ENCODE assay signal across 1 cellular context in genomic region chr10:75611081-75611971, GRCh38.
TF ChIP-seq lines count a peak whose summit lies in the region.

No MANE protein-coding gene starts in this region.

TF ChIP-seq in H1, 55 proteins besides CTCF, POLR2A, EP300 and RAD21:
- TF ChIP-seq RBBP5 (IDR thresholded peaks at IDR 0.05; ENCODE audit: borderline replicate concordance, low read depth, low read length) (no peak), FOSL1 (IDR thresholded peaks at IDR 0.05; ENCODE audit: insufficient read depth, low read depth, low read length) (no peak), NRF1 (IDR thresholded peaks at IDR 0.05; ENCODE audit: low read depth, low read length) (no peak), ASH2L (IDR thresholded peaks at IDR 0.05; ENCODE audit: low read length) (no peak), ATF3 (IDR thresholded peaks at IDR 0.05; ENCODE audit: insufficient read depth, low read depth, low read length) (no peak), POLR2AphosphoS5 (IDR thresholded peaks at IDR 0.05; ENCODE audit: low read depth, low read length) (no peak)
TF ChIP-seq in H1: peak in this region for 0.
